ENCODE assay signal across 13 cellular contexts in genomic region chr11:133946018-133946417, GRCh38.
DNase-seq lines count a peak whose midpoint lies in the region; ATAC-seq lines count a peak whose summit lies in the region.
"Had no signal": no experiment of that assay in that cellular context is flagged by ENCODE, and none has a peak within 500 bp of the region (broad histone marks: within the 10 kb centered on the region; RNA-seq: fewer than 3 reads in every experiment).

No MANE protein-coding gene starts in this region.

- no peak for DNase-seq in activated T-cell treated with anti-CD3 and anti-CD28 coated beads, Interleukin-2, amount 50 U/mL, for 24 hours
- no peak for DNase-seq in activated T-cell treated with anti-CD3 and anti-CD28 coated beads, Interleukin-2, amount 50 U/mL, for 48 hours
- no peak for DNase-seq in central memory CD8-positive, alpha-beta T cell (ENCODE audit: low spot score in 2 of 2)
- DNase-seq in stimulated activated effector memory CD8-positive, alpha-beta T cell treated with anti-CD3 and anti-CD28 coated beads, Interleukin-12 subunit alpha, Interleukin-12 subunit beta, amount 100 ng/mL, for 72 hours (ENCODE audit: low spot score in 2 of 2) = no peak
- DNase-seq in NCI-H774 (lab: John Stamatoyannopoulos, UW) = no peak
- no peak for DNase-seq in stimulated activated CD8-positive, alpha-beta memory T cell treated with anti-CD3 and anti-CD28 coated beads, Interleukin-4, amount 100 ng/mL, for 48 hours
- DNase-seq: hippocampal formation; kidney glomerular epithelial cell; SHP77 treated with DMSO at 0.1 percent for 48 hours; stimulated activated CD4-positive, alpha-beta T cell treated with anti-CD3 and anti-CD28 coated beads, Interleukin-4, amount 100 ng/mL, for 24 hours had no signal

- peak overlapping the region; percentile 6; the same call in 1 of the 2 replicates for H3K9ac ChIP-seq in ES-I3 (ENCODE audit: low read depth, low read length)

- peak overlapping the region; percentile 65 for H3K4me3 Mint-ChIP-seq in activated T-cell treated with anti-CD3 and anti-CD28 coated beads, Interleukin-2, amount 50 U/mL, for 24 hours
- H3K4me3 Mint-ChIP-seq in central memory CD8-positive, alpha-beta T cell = peak overlapping the region; percentile 77
- peak overlapping the region; percentile 72 for H3K4me3 Mint-ChIP-seq in stimulated activated effector memory CD8-positive, alpha-beta T cell treated with anti-CD3 and anti-CD28 coated beads, Interleukin-12 subunit alpha, Interleukin-12 subunit beta, amount 100 ng/mL, for 72 hours

- H3K4me1 Mint-ChIP-seq in activated T-cell treated with anti-CD3 and anti-CD28 coated beads, Interleukin-2, amount 50 U/mL, for 24 hours (ENCODE audit: low read depth) = peaks cover 73% of the 10 kb centered on the region
- peaks cover 38% of the 10 kb centered on the region for H3K4me1 Mint-ChIP-seq in central memory CD8-positive, alpha-beta T cell
- H3K4me1 Mint-ChIP-seq in stimulated activated effector memory CD8-positive, alpha-beta T cell treated with anti-CD3 and anti-CD28 coated beads, Interleukin-12 subunit alpha, Interleukin-12 subunit beta, amount 100 ng/mL, for 72 hours = peaks cover 62% of the 10 kb centered on the region

- no peaks in the 10 kb centered on the region for H3K9me3 ChIP-seq in ES-I3 (ENCODE audit: control insufficient read depth, insufficient read depth, low read length)
- H3K9me3 ChIP-seq: upper lobe of right lung had no signal

- H3K27ac Mint-ChIP-seq in activated T-cell treated with anti-CD3 and anti-CD28 coated beads, Interleukin-2, amount 50 U/mL, for 24 hours = peak overlapping the region; percentile 97
- H3K27ac Mint-ChIP-seq in central memory CD8-positive, alpha-beta T cell (ENCODE audit: low read depth) = peak overlapping the region; percentile 92
- no peak overlapping the region for H3K27ac Mint-ChIP-seq in stimulated activated effector memory CD8-positive, alpha-beta T cell treated with anti-CD3 and anti-CD28 coated beads, Interleukin-12 subunit alpha, Interleukin-12 subunit beta, amount 100 ng/mL, for 72 hours

- peaks cover 37% of the 10 kb centered on the region for H3K36me3 Mint-ChIP-seq in activated T-cell treated with anti-CD3 and anti-CD28 coated beads, Interleukin-2, amount 50 U/mL, for 24 hours (ENCODE audit: low read depth)
- peaks cover 21% of the 10 kb centered on the region for H3K36me3 Mint-ChIP-seq in central memory CD8-positive, alpha-beta T cell (ENCODE audit: insufficient read depth)
- peaks cover 61% of the 10 kb centered on the region for H3K36me3 Mint-ChIP-seq in stimulated activated effector memory CD8-positive, alpha-beta T cell treated with anti-CD3 and anti-CD28 coated beads, Interleukin-12 subunit alpha, Interleukin-12 subunit beta, amount 100 ng/mL, for 72 hours

- H3K9me3 Mint-ChIP-seq in activated T-cell treated with anti-CD3 and anti-CD28 coated beads, Interleukin-2, amount 50 U/mL, for 24 hours = no peaks in the 10 kb centered on the region
- no peaks in the 10 kb centered on the region for H3K9me3 Mint-ChIP-seq in central memory CD8-positive, alpha-beta T cell
- no peaks in the 10 kb centered on the region for H3K9me3 Mint-ChIP-seq in stimulated activated effector memory CD8-positive, alpha-beta T cell treated with anti-CD3 and anti-CD28 coated beads, Interleukin-12 subunit alpha, Interleukin-12 subunit beta, amount 100 ng/mL, for 72 hours

- peaks cover 30% of the 10 kb centered on the region for H3K4me1 ChIP-seq in ES-I3 (ENCODE audit: insufficient read depth, low read length)

- no peaks in the 10 kb centered on the region for H3K27me3 Mint-ChIP-seq in activated T-cell treated with anti-CD3 and anti-CD28 coated beads, Interleukin-2, amount 50 U/mL, for 24 hours
- no peaks in the 10 kb centered on the region for H3K27me3 Mint-ChIP-seq in central memory CD8-positive, alpha-beta T cell

- ATAC-seq in central memory CD8-positive, alpha-beta T cell (replicated peaks; ENCODE audit: extremely low read depth, poor library complexity, severe bottlenecking) = no peak
- ATAC-seq in stimulated activated effector memory CD8-positive, alpha-beta T cell treated with anti-CD3 and anti-CD28 coated beads, Interleukin-12 subunit alpha, Interleukin-12 subunit beta, amount 100 ng/mL, for 72 hours = no peak
- no peak for ATAC-seq in GM21423 (IDR thresholded peaks at IDR 0.05; ENCODE audit: unreplicated experiment)

- H3K36me3 ChIP-seq in ES-I3 (ENCODE audit: insufficient read depth, low read length) = no peaks in the 10 kb centered on the region
- H3K36me3 ChIP-seq: upper lobe of right lung had no signal
